ENCODE assay signal across 1 cellular context in the genomic region with DNA sequence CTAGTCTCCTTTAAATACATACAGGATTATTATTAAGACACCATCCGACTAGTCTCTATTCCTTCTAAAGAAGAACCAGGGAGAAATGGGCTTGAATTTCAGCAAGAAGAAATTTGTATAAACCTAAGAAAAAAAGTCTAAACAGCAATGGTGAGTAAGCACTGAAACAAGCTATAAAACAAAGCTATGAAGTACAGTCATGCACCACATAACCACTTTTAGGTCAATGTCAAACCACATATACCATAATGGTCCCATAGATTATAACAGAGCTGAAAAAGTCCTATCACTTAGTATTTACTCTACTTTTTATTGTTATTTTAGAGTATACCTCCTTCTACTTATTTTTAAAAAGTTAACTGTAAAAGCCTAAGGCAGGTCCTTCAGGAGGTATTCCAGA.
TF ChIP-seq lines count a peak whose summit lies in the region.

No MANE protein-coding gene starts in this region.

TF ChIP-seq in endothelial cell of umbilical vein, 7 proteins besides CTCF, POLR2A, EP300 and RAD21 (continued from another document):
- TF ChIP-seq EZH2 (IDR thresholded peaks at IDR 0.05; ENCODE audit: borderline replicate concordance, low read depth, low read length, severe bottlenecking) (no peak), GATA2 (IDR thresholded peaks at IDR 0.05; ENCODE audit: insufficient read depth, insufficient read length, low read depth, low read length) (no peak), POLR2AphosphoS5 (IDR thresholded peaks at IDR 0.05; ENCODE audit: insufficient read depth, low read depth, low read length) (no peak), MYC (IDR thresholded peaks at IDR 0.05; ENCODE audit: low read depth, low read length) (no peak), JUN (IDR thresholded peaks at IDR 0.05; ENCODE audit: borderline replicate concordance, insufficient read depth, insufficient read length, low read depth) (no peak)
